Comparison of ENCODE assay signal across 15 cellular contexts in genomic region chr16:6482861-6483530, GRCh38.
DNase-seq lines count a peak whose midpoint lies in the region; ATAC-seq and TF ChIP-seq lines count a peak whose summit lies in the region.
"Had no signal": no experiment of that assay in that cellular context is flagged by ENCODE, and none has a peak within 500 bp of the region (broad histone marks: within the 10 kb centered on the region; RNA-seq: fewer than 3 reads in every experiment).

No MANE protein-coding gene starts in this region.

- H4K20me1 ChIP-seq in SK-N-SH (ENCODE audit: insufficient read depth): no peaks in the 10 kb centered on the region

- TF ChIP-seq RAD21 in SK-N-SH (IDR thresholded peaks at IDR 0.05; ENCODE audit: low read length): no peak

- H3K27me3 ChIP-seq in SK-N-SH (ENCODE audit: insufficient read depth) (no peaks in the 10 kb centered on the region), duodenal mucosa (ENCODE audit: control insufficient read depth in 1 of 2, insufficient read depth in 2 of 2, low read length in 2 of 2) (peaks cover 4 to 18% of the 10 kb centered on the region in 2 donors), mesendoderm (ENCODE audit: insufficient read depth, low read length, poor library complexity) (no peaks in the 10 kb centered on the region)

- H4K5ac ChIP-seq in mesendoderm (ENCODE audit: low read length): no peak overlapping the region

- H3K56ac ChIP-seq in mesendoderm (ENCODE audit: low read length): no peak overlapping the region

- H3K9me3 ChIP-seq in SK-N-SH (no peaks in the 10 kb centered on the region), duodenal mucosa (ENCODE audit: control insufficient read depth in 1 of 2, low read length in 2 of 2) (no peaks in the 10 kb centered on the region)

- no peak for ATAC-seq in SK-N-SH treated with all-trans-retinoic acid at 6 μM for 48 hours
- ATAC-seq: activated CD4-positive, CD25-positive, alpha-beta regulatory T cell treated with anti-CD3 and anti-CD28 coated beads, Interleukin-2, amount 50 U/mL, for 24 hours; right cardiac atrium had no signal

- H3K4me2 ChIP-seq in SK-N-SH (no peak overlapping the region), mesendoderm (ENCODE audit: low read length) (peak overlapping the region; percentile 7)

- H3K36me3 ChIP-seq in SK-N-SH (replicated peaks in 1 of 2; ENCODE audit: control insufficient read depth in 1 of 2, insufficient read depth in 2 of 2, low read length in 1 of 2): no peaks in the 10 kb centered on the region
- no peaks in the 10 kb centered on the region for H3K36me3 ChIP-seq in duodenal mucosa (ENCODE audit: control insufficient read depth in 1 of 2, insufficient read depth in 2 of 2, low read length in 2 of 2)
- no peaks in the 10 kb centered on the region for H3K36me3 ChIP-seq in mesendoderm (ENCODE audit: control insufficient read depth, insufficient read depth, low read length)
- H3K36me3 ChIP-seq: stomach had no signal

- no peak overlapping the region for H2AK5ac ChIP-seq in mesendoderm (ENCODE audit: low read length)

- H3K27ac ChIP-seq in SK-N-SH (ENCODE audit: low read depth in 2 of 2, low read length in 1 of 2) (no peak overlapping the region), duodenal mucosa (ENCODE audit: low read depth, low read length) (no peak overlapping the region), mesendoderm (ENCODE audit: low read depth, low read length) (no peak overlapping the region)
- H3K27ac ChIP-seq: stomach had no signal

- H3K18ac ChIP-seq in mesendoderm (ENCODE audit: low read length): no peak overlapping the region

- POLR2A ChIA-PET in SK-N-SH (lab: Yijun Ruan, JAX): no interaction called here

- no peak overlapping the region for H2BK120ac ChIP-seq in mesendoderm (ENCODE audit: low read depth, low read length)

- H3K23ac ChIP-seq in mesendoderm (ENCODE audit: low read length): no peak overlapping the region

- no peak overlapping the region for H3K4me3 ChIP-seq in SK-N-SH (ENCODE audit: low read depth in 2 of 2, low read length in 1 of 2)
- peak overlapping the region; percentile 30 to 43 for H3K4me3 ChIP-seq in duodenal mucosa (ENCODE audit: low read depth in 1 of 2, low read length in 2 of 2)
- no peak overlapping the region for H3K4me3 ChIP-seq in mesendoderm (ENCODE audit: low read length)
- H3K4me3 ChIP-seq: stomach had no signal

- H4K8ac ChIP-seq in mesendoderm (ENCODE audit: low read depth, low read length): no peak overlapping the region

- H3K9ac ChIP-seq in SK-N-SH (no peak overlapping the region), duodenal mucosa (ENCODE audit: low read depth in 1 of 2, low read length in 2 of 2) (no peak overlapping the region), mesendoderm (ENCODE audit: low read length) (no peak overlapping the region)

- peak; percentile 54 for DNase-seq in SK-N-SH
- no peak for DNase-seq in mesendoderm
- no peak for DNase-seq in erythroblast (lab: John Stamatoyannopoulos, UW)
- no peak for DNase-seq in NCI-H2196 (lab: John Stamatoyannopoulos, UW; ENCODE audit: unreplicated experiment)
- no peak for DNase-seq in MV-4-11 (lab: John Stamatoyannopoulos, UW)
- DNase-seq in activated CD4-positive, CD25-positive, alpha-beta regulatory T cell (lab: John Stamatoyannopoulos, UW): no peak
- DNase-seq: mammary epithelial cell, MM.1S, NCI-H187 treated with DMSO at 0.1 percent for 48 hours, NCI-H510A treated with DMSO at 0.1 percent for 48 hours, right cardiac atrium, stomach had no signal

- TF ChIP-seq POLR2A in erythroblast (IDR thresholded peaks at IDR 0.05; ENCODE audit: low read length): no peak

- TF ChIP-seq CTCF in SK-N-SH (IDR thresholded peaks at IDR 0.05): no peak

- TF ChIP-seq EP300 in SK-N-SH (IDR thresholded peaks at IDR 0.05; ENCODE audit: borderline replicate concordance in 1 of 2, low read depth in 1 of 2, low read length in 1 of 2): no peak

- H3K4me1 ChIP-seq in SK-N-SH (ENCODE audit: control insufficient read depth in 1 of 2, insufficient read depth in 2 of 2, low read depth in 1 of 2, low read length in 1 of 2) (no peaks in the 10 kb centered on the region; a peak in 1 of 4 replicates), duodenal mucosa (ENCODE audit: control insufficient read depth in 1 of 2, insufficient read depth in 2 of 2, low read length in 2 of 2) (peaks cover 0 to 4% of the 10 kb centered on the region in 2 donors), mesendoderm (ENCODE audit: control insufficient read depth, low read depth, low read length) (no peaks in the 10 kb centered on the region)
- H3K4me1 ChIP-seq: stomach had no signal

- no peak overlapping the region for H3K4ac ChIP-seq in mesendoderm (ENCODE audit: low read depth, low read length)

- WGBS in SK-N-SH (ENCODE audit: low lambda C conversion rate): 16% methylated on average over 20 of the region's 60 CpGs
- no CpG with 5 or more reads among the region's 60 CpGs for WGBS in mesendoderm (ENCODE audit: extremely low coverage, insufficient coverage, low lambda C conversion rate)

- no peaks in the 10 kb centered on the region for H3K79me2 ChIP-seq in SK-N-SH (ENCODE audit: insufficient read depth)
- H3K79me2 ChIP-seq in mesendoderm (ENCODE audit: control insufficient read depth, insufficient read depth, low read length): no peaks in the 10 kb centered on the region

- H3F3A ChIP-seq in SK-N-SH (replicated peaks; ENCODE audit: insufficient read depth): no peaks in the 10 kb centered on the region

- no peak overlapping the region for H2BK5ac ChIP-seq in mesendoderm (ENCODE audit: low read length)

- H2BK15ac ChIP-seq in mesendoderm (replicated peaks; ENCODE audit: low read depth): no peak overlapping the region

- no peak overlapping the region for H2AFZ ChIP-seq in SK-N-SH (ENCODE audit: low read depth)

- CTCF ChIA-PET in SK-N-SH (lab: Yijun Ruan, JAX): no interaction called here

- no peaks in the 10 kb centered on the region for H3K9me2 ChIP-seq in SK-N-SH

- H3K79me1 ChIP-seq in mesendoderm (ENCODE audit: low read length): no peaks in the 10 kb centered on the region

TF ChIP-seq in SK-N-SH, 30 proteins besides CTCF, POLR2A, EP300 and RAD21 (continues in another document):
- no peak for TF ChIP-seq MEF2A (IDR thresholded peaks at IDR 0.05; ENCODE audit: borderline replicate concordance, low read depth)
- TF ChIP-seq EZH2phosphoT487 (IDR thresholded peaks at IDR 0.05; ENCODE audit: borderline replicate concordance, low read depth): no peak
- no peak for TF ChIP-seq TEAD4 (IDR thresholded peaks at IDR 0.05; ENCODE audit: borderline replicate concordance, insufficient read depth)
- TF ChIP-seq RXRA (IDR thresholded peaks at IDR 0.05; ENCODE audit: borderline replicate concordance, low read depth): no peak
- no peak for TF ChIP-seq RCOR1 (IDR thresholded peaks at IDR 0.05; ENCODE audit: low read length)
- TF ChIP-seq POLR2AphosphoS5 (IDR thresholded peaks at IDR 0.05; ENCODE audit: low read depth, low read length): no peak
- no peak for TF ChIP-seq GATA2 (CRISPR knock-in tag; IDR thresholded peaks at IDR 0.05)
- no peak for TF ChIP-seq SIN3A (IDR thresholded peaks at IDR 0.05; ENCODE audit: borderline replicate concordance, low read depth, low read length)
- TF ChIP-seq NFIC (IDR thresholded peaks at IDR 0.05; ENCODE audit: borderline replicate concordance): no peak
- TF ChIP-seq, protein P1, sequence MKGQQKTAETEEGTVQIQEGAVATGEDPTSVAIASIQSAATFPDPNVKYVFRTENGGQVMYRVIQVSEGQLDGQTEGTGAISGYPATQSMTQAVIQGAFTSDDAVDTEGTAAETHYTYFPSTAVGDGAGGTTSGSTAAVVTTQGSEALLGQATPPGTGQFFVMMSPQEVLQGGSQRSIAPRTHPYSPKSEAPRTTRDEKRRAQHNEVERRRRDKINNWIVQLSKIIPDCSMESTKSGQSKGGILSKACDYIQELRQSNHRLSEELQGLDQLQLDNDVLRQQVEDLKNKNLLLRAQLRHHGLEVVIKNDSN (IDR thresholded peaks at IDR 0.05; ENCODE audit: borderline replicate concordance, low read depth): no peak
- TF ChIP-seq FOSL2 (IDR thresholded peaks at IDR 0.05; ENCODE audit: borderline replicate concordance, low read depth): no peak
- TF ChIP-seq CHD2 (IDR thresholded peaks at IDR 0.05; ENCODE audit: low read length, partially characterized antibody): no peak

TF ChIP-seq in SK-N-SH treated with all-trans-retinoic acid at 6 μM for 48 hours, 23 proteins besides CTCF, POLR2A, EP300 and RAD21 (continues in another document):
- TF ChIP-seq ZFP30 (CRISPR knock-in tag; IDR thresholded peaks at IDR 0.05): no peak
- no peak for TF ChIP-seq ARNTL (CRISPR knock-in tag; IDR thresholded peaks at IDR 0.05; ENCODE audit: borderline replicate concordance, low read depth)
- TF ChIP-seq POU6F1 (CRISPR knock-in tag; IDR thresholded peaks at IDR 0.05; ENCODE audit: borderline replicate concordance, low read depth): no peak
- no peak for TF ChIP-seq GLIS3 (CRISPR knock-in tag; IDR thresholded peaks at IDR 0.05)
- TF ChIP-seq PATZ1 (CRISPR knock-in tag; IDR thresholded peaks at IDR 0.05; ENCODE audit: borderline replicate concordance): no peak
- TF ChIP-seq ZFP3 (CRISPR knock-in tag; IDR thresholded peaks at IDR 0.05): no peak
- no peak for TF ChIP-seq PPARA (CRISPR knock-in tag; IDR thresholded peaks at IDR 0.05; ENCODE audit: borderline replicate concordance)

Comparison
In these comparisons a context has a peak if more than half of its experiments do, and no peak if none do; other contexts are left out.
1. H3K4me3 ChIP-seq: peak in duodenal mucosa (2 of 2); none in SK-N-SH (0 of 2) and mesendoderm (single experiment).